In genomic region chr14:77859934-77860570, GRCh38 we compare ENCODE assay signal across 20 cellular contexts.
"Had no signal": no experiment of that assay in that cellular context is flagged by ENCODE, and none has a peak within 500 bp of the region (broad histone marks: within the 10 kb centered on the region; RNA-seq: fewer than 3 reads in every experiment).

No MANE protein-coding gene starts in this region.

- H3K27me3 ChIP-seq: body of pancreas, tibial artery, vagina had no signal

- FAIRE-seq: endothelial cell of umbilical vein, kidney had no signal

- ATAC-seq: body of pancreas; mucosa of descending colon; naive thymus-derived CD4-positive, alpha-beta T cell; stimulated activated effector memory CD8-positive, alpha-beta T cell treated with anti-CD3 and anti-CD28 coated beads, Interleukin-12 subunit alpha, Interleukin-12 subunit beta, amount 100 ng/mL, for 72 hours had no signal

- H3K27ac ChIP-seq: body of pancreas, left ventricle myocardium inferior, parathyroid adenoma, tibial artery, vagina had no signal

- DNase-seq: activated B cell treated with CpG ODN at 0.5 μM for 24 hours; activated CD4-positive, alpha-beta T cell treated with anti-CD3 and anti-CD28 coated beads, Interleukin-2, amount 50 U/mL, for 1 hour; activated CD8-positive, alpha-beta memory T cell treated with anti-CD3 and anti-CD28 coated beads for 24 hours; activated naive CD8-positive, alpha-beta T cell treated with anti-CD3 and anti-CD28 coated beads for 36 hours; central memory CD4-positive, alpha-beta T cell; cortex of kidney; effector CD8-positive, alpha-beta T cell; kidney; left ventricle myocardium inferior; naive thymus-derived CD4-positive, alpha-beta T cell; stimulated activated CD4-positive, alpha-beta T cell treated with anti-CD3 and anti-CD28 coated beads, Interleukin-12 subunit alpha, Interleukin-12 subunit beta, amount 100 ng/mL, for 4 hours; stimulated activated CD4-positive, alpha-beta T cell treated with anti-CD3 and anti-CD28 coated beads, Interleukin-2, amount 100 ng/mL, for 24 hours; T1000; tibial artery had no signal

- H3K4me3 ChIP-seq: body of pancreas, left ventricle myocardium inferior, mucosa of descending colon, tibial artery, vagina had no signal

- H3K4me1 ChIP-seq: parathyroid adenoma, tibial artery, vagina had no signal

- H3K9me3 ChIP-seq: body of pancreas, left ventricle myocardium inferior, mucosa of descending colon, tibial artery, vagina had no signal
